ENCODE assay signal across 14 cellular contexts in the genomic region with DNA sequence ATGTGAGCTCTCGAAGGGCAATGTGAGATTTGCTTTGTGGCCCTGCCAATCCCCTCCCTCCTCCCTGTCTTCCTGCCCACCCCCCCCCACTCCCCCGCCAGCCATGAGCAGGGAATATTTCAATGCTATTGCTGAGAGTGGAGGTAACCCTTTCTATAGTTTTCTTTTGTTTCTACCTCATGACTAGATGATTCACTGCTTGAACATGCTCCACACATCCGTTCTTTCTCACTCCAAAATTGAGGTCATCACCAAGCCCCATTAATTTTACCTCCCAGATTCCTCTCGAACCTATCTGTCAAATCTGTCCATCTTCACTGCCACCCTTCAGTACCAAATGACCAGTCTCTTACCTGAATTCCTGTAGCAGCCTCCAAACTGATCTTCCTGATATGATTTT. TPM values are rescaled to one million over a fixed set of nuclear protein-coding genes. Genes with fewer than 3 reads are reported as not detected.
DNase-seq lines count a peak whose midpoint lies in the region; ATAC-seq and TF ChIP-seq lines count a peak whose summit lies in the region.
"Had no signal": no experiment of that assay in that cellular context is flagged by ENCODE, and none has a peak within 500 bp of the region (broad histone marks: within the 10 kb centered on the region; RNA-seq: fewer than 3 reads in every experiment).

No MANE protein-coding gene starts in this region.

- H3K4me1 Mint-ChIP-seq in dendritic cell treated with granulocyte-macrophage colony-stimulating factor and Interleukin-4, amounts not matched to agents 40 ng/mL and 50 ng/mL, for 4 days (ENCODE audit: low read depth), result peaks cover 75% of the 10 kb centered on the region

- H3K27ac ChIP-seq in upper lobe of left lung, result no peak overlapping the region

- intact Hi-C loops in dendritic cell treated with granulocyte-macrophage colony-stimulating factor and Interleukin-4, amounts not matched to agents 40 ng/mL and 50 ng/mL, for 4 days (cut with micrococcal nuclease), result no loop called here

- no peak for TF ChIP-seq POLR2A in upper lobe of left lung (IDR thresholded peaks at IDR 0.05)

- no peaks in the 10 kb centered on the region for H3K36me3 ChIP-seq in upper lobe of left lung

- H3K27ac Mint-ChIP-seq in dendritic cell treated with granulocyte-macrophage colony-stimulating factor and Interleukin-4, amounts not matched to agents 40 ng/mL and 50 ng/mL, for 4 days, result peak overlapping the region; percentile 93
- H3K27ac Mint-ChIP-seq: activated naive CD4-positive, alpha-beta T cell treated with anti-CD3 and anti-CD28 coated beads, Interleukin-2, amount 10 ng/mL, durations not matched to agents 7 days and 5 days had no signal

- peaks cover 9% of the 10 kb centered on the region for H3K36me3 Mint-ChIP-seq in dendritic cell treated with granulocyte-macrophage colony-stimulating factor and Interleukin-4, amounts not matched to agents 40 ng/mL and 50 ng/mL, for 4 days (ENCODE audit: low read depth)

- H3K4me3 Mint-ChIP-seq in dendritic cell treated with granulocyte-macrophage colony-stimulating factor and Interleukin-4, amounts not matched to agents 40 ng/mL and 50 ng/mL, for 4 days, result no peak overlapping the region
- H3K4me3 Mint-ChIP-seq: activated naive CD4-positive, alpha-beta T cell treated with anti-CD3 and anti-CD28 coated beads, Interleukin-2, amount 10 ng/mL, durations not matched to agents 7 days and 5 days; naive thymus-derived CD4-positive, alpha-beta T cell had no signal

- peak; percentile 79 for DNase-seq in Caki2 (ENCODE audit: low read depth)
- peak; percentile 22 for DNase-seq in NCI-H460 (ENCODE audit: extremely low read depth, low read depth)
- DNase-seq in non-pigmented ciliary epithelial cell (ENCODE audit: low read depth), result peak; percentile 37
- DNase-seq in effector CD4-positive, alpha-beta T cell, result no peak
- DNase-seq in foreskin melanocyte, result no peak
- DNase-seq in upper lobe of left lung, result no peak
- DNase-seq: activated CD4-positive, alpha-beta T cell treated with anti-CD3 and anti-CD28 coated beads, Interleukin-2, amount 50 U/mL, for 4 hours; activated naive CD4-positive, alpha-beta T cell treated with anti-CD3 and anti-CD28 coated beads, Interleukin-2, amount 10 ng/mL, durations not matched to agents 7 days and 5 days; COR-L47; naive thymus-derived CD4-positive, alpha-beta T cell; NCI-H446 had no signal

- no peak overlapping the region for H3K4me3 ChIP-seq in upper lobe of left lung
- H3K4me3 ChIP-seq: GM12878 had no signal

- no peak for TF ChIP-seq CTCF in upper lobe of left lung (IDR thresholded peaks at IDR 0.05)

- H3K27me3 ChIP-seq in upper lobe of left lung, result no peaks in the 10 kb centered on the region

- H3K4me1 ChIP-seq in upper lobe of left lung, result peaks cover 9 to 22% (median 14%) of the 10 kb centered on the region in 4 donors

- in situ Hi-C loops in Caki2 (cut with HindIII; ENCODE audit: low pct_unique_long_range_greater_than_20kb, low sequenced_read_pairs), result no loop called here

- peaks cover 3% of the 10 kb centered on the region for H3K27me3 Mint-ChIP-seq in dendritic cell treated with granulocyte-macrophage colony-stimulating factor and Interleukin-4, amounts not matched to agents 40 ng/mL and 50 ng/mL, for 4 days
- H3K27me3 Mint-ChIP-seq: naive thymus-derived CD4-positive, alpha-beta T cell had no signal

- H3K9me3 ChIP-seq in upper lobe of left lung, result no peaks in the 10 kb centered on the region

- no peaks in the 10 kb centered on the region for H3K9me3 Mint-ChIP-seq in dendritic cell treated with granulocyte-macrophage colony-stimulating factor and Interleukin-4, amounts not matched to agents 40 ng/mL and 50 ng/mL, for 4 days
- H3K9me3 Mint-ChIP-seq: activated naive CD4-positive, alpha-beta T cell treated with anti-CD3 and anti-CD28 coated beads, Interleukin-2, amount 10 ng/mL, durations not matched to agents 7 days and 5 days; naive thymus-derived CD4-positive, alpha-beta T cell had no signal

- no peak for TF ChIP-seq EP300 in upper lobe of left lung (IDR thresholded peaks at IDR 0.05)

- 75 to 86% methylated on average over 4 of the region's 4 CpGs for WGBS in upper lobe of left lung, 2 donors

- no peak for ATAC-seq in upper lobe of left lung (ENCODE audit: low FRiP score in 2 of 2)
- ATAC-seq in HG03139 (IDR thresholded peaks at IDR 0.05; ENCODE audit: unreplicated experiment), result no peak
- ATAC-seq: GM12878; naive thymus-derived CD4-positive, alpha-beta T cell had no signal

RNA-seq across cellular contexts. Expression of gene ZNF774, which starts 12.2 kb away (rescaled TPM):
- 0.17 and 3.7 TPM in 2 replicates for total RNA-seq in Caki2 (2014; rRNA removed; shearing (Covaris generic); ENCODE audit: low replicate concordance)
- total RNA-seq in NCI-H460 (2014; rRNA removed; shearing (Covaris generic)), result 0.69 and 1.5 TPM in 2 replicates
- 0.47 and 1.0 TPM in 2 replicates for polyA plus RNA-seq in NCI-H460 (2014; cell fraction: nucleus; rRNA removed)
- total RNA-seq in upper lobe of left lung, result 1 to 10 TPM in 5 of 6 donors, under 1 TPM in 1; 1.00 to 8.4 (median 3.4) TPM

RNA-seq across cellular contexts. Expression of gene IQGAP1, which starts 23.8 kb away (rescaled TPM):
- 53.4 and 65.2 TPM in 2 replicates for total RNA-seq in Caki2 (2014; rRNA removed; shearing (Covaris generic); ENCODE audit: low replicate concordance)
- 163 and 169 TPM in 2 replicates for total RNA-seq in NCI-H460 (2014; rRNA removed; shearing (Covaris generic))
- 234 and 335 TPM in 2 replicates for polyA plus RNA-seq in NCI-H460 (2014; cell fraction: nucleus; rRNA removed)
- 100 to 1,000 TPM; 216 to 502 (median 344) TPM for total RNA-seq in upper lobe of left lung

Comparison
In these comparisons a context has a peak if more than half of its experiments do, and no peak if none do; other contexts are left out.
1. DNase-seq: peak in Caki2 (single experiment), NCI-H460 (single experiment) and non-pigmented ciliary epithelial cell (single experiment); none in effector CD4-positive, alpha-beta T cell (single experiment), foreskin melanocyte (single experiment) and upper lobe of left lung (0 of 2).